8 cellular contexts compared by ENCODE assay signal in the genomic region with DNA sequence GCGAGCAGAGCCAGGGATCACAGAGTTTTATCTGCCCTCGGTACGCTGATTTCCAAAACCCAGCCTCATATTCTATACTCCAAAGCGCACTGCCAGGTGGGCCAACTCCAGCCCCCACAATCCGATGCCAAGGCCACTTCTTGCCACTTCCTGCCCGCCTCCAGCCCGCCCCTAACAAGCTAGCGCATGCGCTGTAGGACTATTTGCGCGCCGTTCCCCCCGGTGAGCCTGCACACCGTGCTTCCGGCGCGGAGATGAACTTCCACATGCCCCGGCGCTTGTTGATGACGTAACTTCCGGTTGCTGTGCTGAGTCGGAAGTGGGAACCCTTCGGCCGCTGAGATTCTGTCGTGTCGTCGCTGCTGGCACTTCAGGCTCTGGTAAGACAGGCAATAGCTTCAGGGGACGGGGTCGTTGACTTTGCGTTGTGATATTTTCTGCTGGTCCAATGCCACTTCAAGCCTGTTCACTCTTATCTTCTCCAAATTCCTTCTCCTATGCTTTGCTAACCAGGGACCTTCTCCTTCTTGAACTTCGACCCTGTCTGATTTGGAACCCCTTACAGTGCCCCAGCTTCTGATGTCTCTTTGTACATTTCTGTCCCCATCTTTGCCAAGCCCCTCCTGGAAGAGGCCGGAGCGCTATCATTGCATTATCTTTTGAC. TPM values are rescaled to one million over a fixed set of nuclear protein-coding genes. Genes with fewer than 3 reads are reported as not detected.
DNase-seq lines count a peak whose midpoint lies in the region; ATAC-seq and TF ChIP-seq lines count a peak whose summit lies in the region.

A gene with protein sequence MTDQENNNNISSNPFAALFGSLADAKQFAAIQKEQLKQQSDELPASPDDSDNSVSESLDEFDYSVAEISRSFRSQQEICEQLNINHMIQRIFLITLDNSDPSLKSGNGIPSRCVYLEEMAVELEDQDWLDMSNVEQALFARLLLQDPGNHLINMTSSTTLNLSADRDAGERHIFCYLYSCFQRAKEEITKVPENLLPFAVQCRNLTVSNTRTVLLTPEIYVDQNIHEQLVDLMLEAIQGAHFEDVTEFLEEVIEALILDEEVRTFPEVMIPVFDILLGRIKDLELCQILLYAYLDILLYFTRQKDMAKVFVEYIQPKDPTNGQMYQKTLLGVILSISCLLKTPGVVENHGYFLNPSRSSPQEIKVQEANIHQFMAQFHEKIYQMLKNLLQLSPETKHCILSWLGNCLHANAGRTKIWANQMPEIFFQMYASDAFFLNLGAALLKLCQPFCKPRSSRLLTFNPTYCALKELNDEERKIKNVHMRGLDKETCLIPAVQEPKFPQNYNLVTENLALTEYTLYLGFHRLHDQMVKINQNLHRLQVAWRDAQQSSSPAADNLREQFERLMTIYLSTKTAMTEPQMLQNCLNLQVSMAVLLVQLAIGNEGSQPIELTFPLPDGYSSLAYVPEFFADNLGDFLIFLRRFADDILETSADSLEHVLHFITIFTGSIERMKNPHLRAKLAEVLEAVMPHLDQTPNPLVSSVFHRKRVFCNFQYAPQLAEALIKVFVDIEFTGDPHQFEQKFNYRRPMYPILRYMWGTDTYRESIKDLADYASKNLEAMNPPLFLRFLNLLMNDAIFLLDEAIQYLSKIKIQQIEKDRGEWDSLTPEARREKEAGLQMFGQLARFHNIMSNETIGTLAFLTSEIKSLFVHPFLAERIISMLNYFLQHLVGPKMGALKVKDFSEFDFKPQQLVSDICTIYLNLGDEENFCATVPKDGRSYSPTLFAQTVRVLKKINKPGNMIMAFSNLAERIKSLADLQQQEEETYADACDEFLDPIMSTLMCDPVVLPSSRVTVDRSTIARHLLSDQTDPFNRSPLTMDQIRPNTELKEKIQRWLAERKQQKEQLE (plus strand): TSS at position 306 of the 664 bp plus-strand sequence. CDS start 5,481 bp downstream, outside the sequence.

- no peak for TF ChIP-seq CTCF in Panc1 (IDR thresholded peaks at IDR 0.05)

- H3K9me3 ChIP-seq in Panc1 (ENCODE audit: control insufficient read depth, insufficient read depth, low read depth, low read length) (no peaks in the 10 kb centered on the region), muscle layer of colon (ENCODE audit: low read length) (no peaks in the 10 kb centered on the region)

- H3K4me3 Mint-ChIP-seq in activated T-cell treated with anti-CD3 and anti-CD28 coated beads, Interleukin-2, amount 50 U/mL, for 4 hours, result peak within 1 kb of the TSS; percentile 98

- H3K36me3 ChIP-seq in Panc1 (ENCODE audit: control insufficient read depth, insufficient read depth, low read length) (peaks cover 4% of the 10 kb centered on the region; the same call in 1 of the 2 replicates), muscle layer of colon (ENCODE audit: insufficient read depth, low read length) (no peaks in the 10 kb centered on the region)

- H3K9ac ChIP-seq in muscle layer of colon (ENCODE audit: low read length), result peak within 1 kb of the TSS; percentile 69

- intact Hi-C loops in Panc1 (cut with micrococcal nuclease; ENCODE audit: unreplicated experiment), result loop anchor here (5.0 kb wide), 1 partner anchor 217 kb away; no protein-coding TSS in a partner anchor

- no peaks in the 10 kb centered on the region for H3K9me3 Mint-ChIP-seq in activated T-cell treated with anti-CD3 and anti-CD28 coated beads, Interleukin-2, amount 50 U/mL, for 4 hours

- POLR2A ChIA-PET in Panc1 (lab: Charles Lee), result no interaction called here

- CTCF ChIA-PET in Panc1 (lab: Charles Lee), result no interaction called here

- no peaks in the 10 kb centered on the region for H3K27me3 ChIP-seq in Panc1 (ENCODE audit: control insufficient read depth, insufficient read depth, low read length)
- no peaks in the 10 kb centered on the region for H3K27me3 ChIP-seq in muscle layer of colon (ENCODE audit: control insufficient read depth in 1 of 2, insufficient read depth in 2 of 2, low read length in 2 of 2)

- in situ Hi-C loops in Panc1 (cut with HindIII; ENCODE audit: low pct_unique_long_range_greater_than_20kb, low sequenced_read_pairs), result no loop called here

- peak; percentile 95 for DNase-seq in DMS 273 (lab: John Stamatoyannopoulos, UW; ENCODE audit: unreplicated experiment)
- peak; percentile 93 for DNase-seq in KG1 (lab: John Stamatoyannopoulos, UW)
- peak; percentile 61 for DNase-seq in Panc1 (ENCODE audit: low read depth, low spot score)
- DNase-seq in activated T-cell treated with anti-CD3 and anti-CD28 coated beads, Interleukin-2, amount 50 U/mL, for 4 hours, result peak; percentile 99
- DNase-seq in stimulated activated CD8-positive, alpha-beta memory T cell treated with anti-CD3 and anti-CD28 coated beads, Interleukin-7, amount 100 ng/mL, for 24 hours (ENCODE audit: low read depth), result peak; percentile 98

- ATAC-seq in GM21529 (IDR thresholded peaks at IDR 0.05; ENCODE audit: unreplicated experiment) (peak; percentile 96), Panc1 (peak; percentile 98), esophagus mucosa (peak; percentile 96)
- ATAC-seq in activated T-cell treated with anti-CD3 and anti-CD28 coated beads, Interleukin-2, amount 50 U/mL, for 4 hours, result peak; percentile 96

- H3K27me3 Mint-ChIP-seq in activated T-cell treated with anti-CD3 and anti-CD28 coated beads, Interleukin-2, amount 50 U/mL, for 4 hours (ENCODE audit: low read depth), result no peaks in the 10 kb centered on the region

- H3K4me3 ChIP-seq in Panc1 (ENCODE audit: low read depth in 2 of 2, low read length in 2 of 2) (peak within 1 kb of the TSS; percentile 55 to 99), muscle layer of colon (ENCODE audit: low read depth in 1 of 2, low read length in 2 of 2) (peak within 1 kb of the TSS; percentile 90 to 91)

- peaks cover 50% of the 10 kb centered on the region for H3K4me1 Mint-ChIP-seq in activated T-cell treated with anti-CD3 and anti-CD28 coated beads, Interleukin-2, amount 50 U/mL, for 4 hours (ENCODE audit: low read depth)

- no TSS peak for BruUV-seq in Panc1 (replicated peaks; lab: Mats Ljungman, UMichigan)

- H3K27ac ChIP-seq in Panc1 (ENCODE audit: low read length) (peak within 1 kb of the TSS; percentile 77), muscle layer of colon (ENCODE audit: low read depth, low read length) (peak within 1 kb of the TSS; percentile 50)

- peaks cover 15% of the 10 kb centered on the region for H3K36me3 Mint-ChIP-seq in activated T-cell treated with anti-CD3 and anti-CD28 coated beads, Interleukin-2, amount 50 U/mL, for 4 hours (ENCODE audit: insufficient read depth)

- H3K4me1 ChIP-seq in Panc1 (ENCODE audit: control insufficient read depth, insufficient read depth, low read length) (peaks cover 9% of the 10 kb centered on the region; the same call in 1 of the 2 replicates), muscle layer of colon (ENCODE audit: insufficient read depth, low read length) (peaks cover 5% of the 10 kb centered on the region)

RNA-seq across cellular contexts. Expression of the gene that starts here (rescaled TPM):
- total RNA-seq in Panc1 (2021; ENCODE audit: unreplicated experiment) (57.9 TPM), esophagus mucosa (23.6 TPM)
- 17.5 TPM for polyA plus RNA-seq in Panc1 (2012; ENCODE audit: insufficient read length)
- total RNA-seq in activated T-cell treated with anti-CD3 and anti-CD28 coated beads, Interleukin-2, amount 50 U/mL, for 4 hours, result 10 to 100 TPM; 43.7 to 45.1 (median 45.0) TPM

Comparison
In these comparisons a context has a peak if more than half of its experiments do, and no peak if none do; other contexts are left out.
1. Peak in every context shown above with its lines: DNase-seq, ATAC-seq, H3K4me3 ChIP-seq and H3K27ac ChIP-seq.